In the genomic region with DNA sequence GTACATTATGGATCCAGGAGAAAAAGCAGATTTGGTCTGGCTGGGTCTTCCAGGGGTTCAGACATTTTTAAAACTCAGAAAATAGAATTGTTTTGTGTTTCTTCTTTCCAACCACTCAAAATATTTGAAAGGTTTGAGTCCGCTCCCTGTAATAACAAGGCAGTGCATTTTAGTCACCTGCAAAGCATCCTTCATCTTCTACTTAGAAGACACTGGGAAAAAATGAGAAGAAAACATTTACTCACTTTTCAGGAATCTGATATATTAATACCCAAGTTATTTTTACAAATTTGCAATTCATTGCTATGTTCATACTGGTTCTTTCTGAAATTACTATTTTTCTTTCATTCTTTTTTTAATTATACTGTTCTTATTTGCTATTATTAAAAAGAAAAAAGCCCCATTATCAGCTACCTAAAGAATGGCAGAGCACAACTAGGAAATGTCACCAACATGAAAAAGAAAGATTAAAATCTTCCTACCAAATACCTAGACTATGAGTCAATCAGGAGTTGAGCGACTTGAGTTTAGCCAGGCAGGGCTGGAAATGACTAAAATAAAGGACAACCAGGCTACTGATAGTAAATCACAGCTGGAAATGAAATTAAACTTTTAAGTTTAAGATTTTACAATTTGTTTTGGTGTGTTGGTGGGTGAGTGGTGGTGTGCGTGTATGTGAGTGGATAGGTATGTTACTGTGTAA, we compare ENCODE assay signal across 1 cellular context.
A peak's percentile ranks its signal among the peaks of the same experiment; 100 is the strongest.
TF ChIP-seq lines count a peak whose summit lies in the region.

No MANE protein-coding gene starts in this region.

TF ChIP-seq in SK-N-SH, 30 proteins besides CTCF, POLR2A, EP300 and RAD21 (continued from another document):
- TF ChIP-seq ELF1 (IDR thresholded peaks at IDR 0.05) (no peak), EZH2phosphoT487 (IDR thresholded peaks at IDR 0.05; ENCODE audit: borderline replicate concordance, low read depth) (no peak), FOSL2 (IDR thresholded peaks at IDR 0.05; ENCODE audit: borderline replicate concordance, low read depth) (peak; percentile 82), PBX3 (IDR thresholded peaks at IDR 0.05) (peak; percentile 96), USF2 (IDR thresholded peaks at IDR 0.05; ENCODE audit: borderline replicate concordance, low read depth, low read length) (no peak), MAX (IDR thresholded peaks at IDR 0.05; ENCODE audit: low read depth) (peak; percentile 35; the same call in 1 of the 2 replicates), YY1 (IDR thresholded peaks at IDR 0.05; ENCODE audit: low read depth) (peak; percentile 12; the same call in 1 of the 2 replicates), FOXJ3 (CRISPR knock-in tag; IDR thresholded peaks at IDR 0.05) (no peak), NRF1 (IDR thresholded peaks at IDR 0.05; ENCODE audit: low read depth, low read length) (no peak), GATA2 (CRISPR knock-in tag; IDR thresholded peaks at IDR 0.05) (no peak), IRF3 (IDR thresholded peaks at IDR 0.05; ENCODE audit: low read depth, low read length) (no peak), TCF12 (IDR thresholded peaks at IDR 0.05) (peak; percentile 99), CHD2 (IDR thresholded peaks at IDR 0.05; ENCODE audit: low read length, partially characterized antibody) (no peak), RFX5 (IDR thresholded peaks at IDR 0.05; ENCODE audit: low read length) (no peak), FOXM1 (IDR thresholded peaks at IDR 0.05; ENCODE audit: low read depth) (peak; percentile 89)
TF ChIP-seq in SK-N-SH: peak in this region for 15.
